Comparison of ENCODE assay signal across 8 cellular contexts in genomic region chr19:14517840-14518505, GRCh38. TPM values are rescaled to one million over a fixed set of nuclear protein-coding genes. Genes with fewer than 3 reads are reported as not detected.
DNase-seq lines count a peak whose midpoint lies in the region; ATAC-seq and TF ChIP-seq lines count a peak whose summit lies in the region.

TSS of gene DNAJB1 (minus strand) at chr19:14518397. CDS start at chr19:14518349, 48 bp downstream.

- no peak for DNase-seq in activated CD8-positive, alpha-beta memory T cell treated with anti-CD3 and anti-CD28 coated beads for 24 hours
- DNase-seq in NCI-H146 (lab: John Stamatoyannopoulos, UW) (peak; percentile 67), lower lobe of right lung (peak; percentile 89)
- peak; percentile 83 for DNase-seq in activated CD4-positive, CD25-positive, alpha-beta regulatory T cell treated with anti-CD3 and anti-CD28 coated beads, Interleukin-2, amount 50 U/mL, for 72 hours
- peak; percentile 59 for DNase-seq in effector CD8-positive, alpha-beta T cell (lab: John Stamatoyannopoulos, UW)
- DNase-seq in stimulated activated CD8-positive, alpha-beta memory T cell treated with anti-CD3 and anti-CD28 coated beads, Interleukin-15, amount 100 ng/mL, for 4 hours (ENCODE audit: low read depth in 2 of 2) = peak; percentile 27 to 63

- H3K4me3 ChIP-seq in lower lobe of right lung = peak within 1 kb of the TSS; percentile 97

- peaks cover 38% of the 10 kb centered on the region for H3K36me3 ChIP-seq in lower lobe of right lung

- CTCF ChIA-PET in activated CD8-positive, alpha-beta memory T cell treated with anti-CD3 and anti-CD28 coated beads for 36 hours (lab: Charles Lee) = interaction anchor here (0.6 to 7.1 kb wide), 3 partner anchors 12 to 382 kb away, joined by 3 to 45 read pairs (median 7); no protein-coding TSS in a partner anchor

- H3K27me3 ChIP-seq in lower lobe of right lung (ENCODE audit: low read depth) = no peaks in the 10 kb centered on the region

- peak within 1 kb of the TSS; percentile 99 for H3K27ac ChIP-seq in lower lobe of right lung

- TF ChIP-seq CTCF in lower lobe of right lung (IDR thresholded peaks at IDR 0.05) = no peak

- ATAC-seq in HG02642 (IDR thresholded peaks at IDR 0.05; ENCODE audit: poor library complexity, unreplicated experiment) = peak; percentile 74
- ATAC-seq in lower lobe of right lung = peak; percentile 88 to 89

- H3K9me3 ChIP-seq in lower lobe of right lung = no peaks in the 10 kb centered on the region

- peaks cover 52% of the 10 kb centered on the region for H3K4me1 ChIP-seq in lower lobe of right lung

- intact Hi-C loops in lower lobe of right lung (cut with DNase I) = no loop called here

- POLR2A ChIA-PET in activated CD8-positive, alpha-beta memory T cell treated with anti-CD3 and anti-CD28 coated beads for 36 hours (lab: Charles Lee) = interaction anchor here (0.5 to 1.9 kb wide), 10 partner anchors 10 to 681 kb away, joined by 3 to 15 read pairs (median 4); partner anchors contain the start of genes GIPC1 and TECR

RNA-seq across cellular contexts. Expression of gene DNAJB1, which starts in this region (rescaled TPM):
- 10 to 100 TPM; 93.8 to 95.8 TPM for total RNA-seq in activated CD8-positive, alpha-beta memory T cell treated with anti-CD3 and anti-CD28 coated beads for 36 hours
- total RNA-seq in lower lobe of right lung = 92.5 TPM
